16 cellular contexts compared by ENCODE assay signal in genomic region chr1:234927968-234928635, GRCh38.
DNase-seq lines count a peak whose midpoint lies in the region; ATAC-seq, FAIRE-seq and TF ChIP-seq lines count a peak whose summit lies in the region.
"Had no signal": no experiment of that assay in that cellular context is flagged by ENCODE, and none has a peak within 500 bp of the region (broad histone marks: within the 10 kb centered on the region; RNA-seq: fewer than 3 reads in every experiment).

No MANE protein-coding gene starts in this region.

- H3F3A ChIP-seq in neural progenitor cell (ENCODE audit: low read depth) = no peaks in the 10 kb centered on the region

- H2AFZ ChIP-seq in OCI-LY7 (ENCODE audit: low read length) = peak overlapping the region; percentile 22; the same call in 1 of the 2 replicates
- H2AFZ ChIP-seq in astrocyte (ENCODE audit: low read depth, low read length) = no peak overlapping the region
- no peak overlapping the region for H2AFZ ChIP-seq in neural progenitor cell (replicated peaks)

- H3K27me3 Mint-ChIP-seq in astrocyte (ENCODE audit: low read depth, unreplicated experiment) (no peaks in the 10 kb centered on the region), neural progenitor cell (ENCODE audit: insufficient read depth, low read depth) (peaks cover 4% of the 10 kb centered on the region)

- H3K9me2 ChIP-seq in OCI-LY7 (ENCODE audit: insufficient read depth, low read length) = no peaks in the 10 kb centered on the region

- H3K9me3 Mint-ChIP-seq in astrocyte (ENCODE audit: unreplicated experiment) = no peaks in the 10 kb centered on the region
- H3K9me3 Mint-ChIP-seq in neural progenitor cell = no peaks in the 10 kb centered on the region

- ATAC-seq in GM19023 (IDR thresholded peaks at IDR 0.05; ENCODE audit: unreplicated experiment) = no peak

- H3K79me2 ChIP-seq in OCI-LY7 (ENCODE audit: insufficient read depth, low read depth, low read length) (no peaks in the 10 kb centered on the region), astrocyte (ENCODE audit: insufficient read depth, low read length) (no peaks in the 10 kb centered on the region), neural progenitor cell (ENCODE audit: low read depth) (no peaks in the 10 kb centered on the region)

- H4K20me1 ChIP-seq in OCI-LY7 (ENCODE audit: insufficient read depth, low read length) (no peaks in the 10 kb centered on the region), astrocyte (ENCODE audit: insufficient read depth, low read length) (no peaks in the 10 kb centered on the region), neural progenitor cell (ENCODE audit: low read depth) (no peaks in the 10 kb centered on the region)

- POLR2A ChIA-PET in OCI-LY7 (lab: Charles Lee) = interaction anchor here (0.6 to 1.2 kb wide), 10 partner anchors 17 to 1964 kb away, joined by 3 to 5 read pairs (median 3); no protein-coding TSS in a partner anchor
- POLR2A ChIA-PET in HEK293T (lab: Yijun Ruan, JAX) = interaction anchor here (1.0 kb wide), 1 partner anchor 317 kb away, joined by 3 read pairs; no protein-coding TSS in a partner anchor

- DNase-seq in EL = peak; percentile 37
- peak; percentile 21 for DNase-seq in OCI-LY7 (ENCODE audit: low spot score)
- DNase-seq in astrocyte (ENCODE audit: low read depth) = peak; percentile 73
- DNase-seq in neural progenitor cell (ENCODE audit: low spot score) = no peak
- DNase-seq in HEK293T (ENCODE audit: extremely low spot score) = no peak
- no peak for DNase-seq in NCI-H2227 treated with DMSO at 0.1 percent for 48 hours (lab: John Stamatoyannopoulos, UW)
- DNase-seq in caudate nucleus (lab: John Stamatoyannopoulos, UW) = no peak
- DNase-seq: erythroblast, Kasumi-1, NCI-H2081 treated with DMSO at 0.1 percent for 48 hours, small intestine had no signal

- H3K4me2 ChIP-seq in OCI-LY7 (ENCODE audit: low read length) = peak overlapping the region; percentile 79
- peak overlapping the region; percentile 7 for H3K4me2 ChIP-seq in astrocyte (ENCODE audit: low read length)
- H3K4me2 ChIP-seq in neural progenitor cell = peak overlapping the region; percentile 11

- H3K27me3 ChIP-seq in astrocyte (ENCODE audit: insufficient read depth, low read length) = no peaks in the 10 kb centered on the region
- H3K27me3 ChIP-seq in neural progenitor cell = no peaks in the 10 kb centered on the region
- H3K27me3 ChIP-seq: cardiac muscle cell, heart left ventricle, Peyer's patch, tibial nerve had no signal

- H3K36me3 ChIP-seq in OCI-LY7 (ENCODE audit: insufficient read depth, low read length) = no peaks in the 10 kb centered on the region
- no peaks in the 10 kb centered on the region for H3K36me3 ChIP-seq in astrocyte (ENCODE audit: insufficient read depth, low read length)
- no peaks in the 10 kb centered on the region for H3K36me3 ChIP-seq in neural progenitor cell
- H3K36me3 ChIP-seq: cardiac muscle cell, heart left ventricle, Peyer's patch, tibial nerve had no signal

- H3K9ac ChIP-seq in astrocyte (ENCODE audit: low read length) = no peak overlapping the region
- H3K9ac ChIP-seq in neural progenitor cell = no peak overlapping the region

- H3K27ac ChIP-seq in OCI-LY7 (ENCODE audit: low read depth, low read length, poor library complexity, severe bottlenecking) = peak overlapping the region; percentile 12
- no peak overlapping the region for H3K27ac ChIP-seq in astrocyte (ENCODE audit: low read depth, low read length)
- H3K27ac ChIP-seq in neural progenitor cell = no peak overlapping the region
- no peak overlapping the region for H3K27ac ChIP-seq in caudate nucleus (ENCODE audit: low read depth, low read length)
- H3K27ac ChIP-seq: cardiac muscle cell had no signal

- CTCF ChIA-PET in OCI-LY7 (lab: Charles Lee; ENCODE audit: unreplicated experiment) (no interaction called here), HEK293T (lab: Yijun Ruan, JAX) (no interaction called here)

- H3K4me3 ChIP-seq in OCI-LY7 (ENCODE audit: low read depth, low read length, poor library complexity, severe bottlenecking) (no peak overlapping the region), astrocyte (ENCODE audit: insufficient read depth, low read depth, low read length) (no peak overlapping the region), neural progenitor cell (no peak overlapping the region)
- H3K4me3 ChIP-seq: cardiac muscle cell, heart left ventricle, Peyer's patch, tibial nerve had no signal

- H3K36me3 Mint-ChIP-seq in astrocyte (ENCODE audit: low read depth, unreplicated experiment) (no peaks in the 10 kb centered on the region), neural progenitor cell (no peaks in the 10 kb centered on the region)

- BruUV-seq in OCI-LY7 (replicated peaks; lab: Mats Ljungman, UMichigan) = no TSS peak

- no peak for FAIRE-seq in astrocyte (lab: Jason Lieb, UNC)
- FAIRE-seq: small intestine had no signal

- intact Hi-C loops in OCI-LY7 (cut with micrococcal nuclease; ENCODE audit: unreplicated experiment) = no loop called here

- H3K4me1 Mint-ChIP-seq in astrocyte (ENCODE audit: low read depth, unreplicated experiment) = peaks cover 30% of the 10 kb centered on the region
- peaks cover 67% of the 10 kb centered on the region for H3K4me1 Mint-ChIP-seq in neural progenitor cell

- H3K27ac Mint-ChIP-seq in astrocyte (ENCODE audit: unreplicated experiment) = peak overlapping the region; percentile 87
- peak overlapping the region; percentile 80 for H3K27ac Mint-ChIP-seq in neural progenitor cell

- no peak for TF ChIP-seq CTCF in OCI-LY7 (conservative IDR thresholded peaks at IDR 0.05; ENCODE audit: low read length)
- TF ChIP-seq CTCF in astrocyte (IDR thresholded peaks at IDR 0.05; ENCODE audit: insufficient read depth, low read depth, low read length) = no peak
- no peak for TF ChIP-seq CTCF in neural progenitor cell (IDR thresholded peaks at IDR 0.05)

- no peaks in the 10 kb centered on the region for H3K9me3 ChIP-seq in OCI-LY7 (ENCODE audit: low read length)
- no peaks in the 10 kb centered on the region for H3K9me3 ChIP-seq in astrocyte (ENCODE audit: insufficient read depth, low read depth, low read length)
- no peaks in the 10 kb centered on the region for H3K9me3 ChIP-seq in neural progenitor cell (ENCODE audit: low read depth)
- H3K9me3 ChIP-seq: heart left ventricle, Peyer's patch, tibial nerve had no signal

- peaks cover 63% of the 10 kb centered on the region for H3K4me1 ChIP-seq in OCI-LY7 (ENCODE audit: insufficient read depth, low read length, poor library complexity, severe bottlenecking)
- H3K4me1 ChIP-seq in astrocyte (ENCODE audit: insufficient read depth, low read length) = peaks cover 24% of the 10 kb centered on the region
- H3K4me1 ChIP-seq in neural progenitor cell = peaks cover 24% of the 10 kb centered on the region

- H3K4me3 Mint-ChIP-seq in astrocyte (ENCODE audit: unreplicated experiment) (peak overlapping the region; percentile 54), neural progenitor cell (no peak overlapping the region)

TF ChIP-seq in HEK293T, 16 proteins besides CTCF, POLR2A, EP300 and RAD21:
- TF ChIP-seq PKNOX1 (IDR thresholded peaks at IDR 0.05) = no peak
- no peak for TF ChIP-seq TARDBP (IDR thresholded peaks at IDR 0.05)
- TF ChIP-seq NFRKB (IDR thresholded peaks at IDR 0.05) = no peak
- TF ChIP-seq ARNT (IDR thresholded peaks at IDR 0.05) = no peak
- TF ChIP-seq LEF1 (IDR thresholded peaks at IDR 0.05; ENCODE audit: borderline replicate concordance) = no peak
- TF ChIP-seq FOXA1 (IDR thresholded peaks at IDR 0.05) = no peak
- no peak for TF ChIP-seq ZNF384 (IDR thresholded peaks at IDR 0.05)
- no peak for TF ChIP-seq L3MBTL2 (conservative IDR thresholded peaks at IDR 0.05)
- no peak for TF ChIP-seq FOXK2 (IDR thresholded peaks at IDR 0.05)
- no peak for TF ChIP-seq BHLHE40 (IDR thresholded peaks at IDR 0.05; ENCODE audit: borderline replicate concordance)
- TF ChIP-seq FOXM1 (IDR thresholded peaks at IDR 0.05; ENCODE audit: borderline replicate concordance) = no peak
- TF ChIP-seq CTBP1 (IDR thresholded peaks at IDR 0.05; ENCODE audit: borderline replicate concordance) = no peak
- no peak for TF ChIP-seq SP1 (IDR thresholded peaks at IDR 0.05)

Comparison
In these comparisons a context has a peak if more than half of its experiments do, and no peak if none do; other contexts are left out.
1. DNase-seq: peak in EL (single experiment), OCI-LY7 (single experiment) and astrocyte (single experiment); none in neural progenitor cell (single experiment), HEK293T (single experiment), NCI-H2227 treated with DMSO at 0.1 percent for 48 hours (single experiment) and caudate nucleus (0 of 61).
2. H3K4me2 ChIP-seq: peak in every context shown above with its lines; median percentile 79 in OCI-LY7; 11 in neural progenitor cell; 7 in astrocyte.